1 cellular context compared by ENCODE assay signal in the genomic region with DNA sequence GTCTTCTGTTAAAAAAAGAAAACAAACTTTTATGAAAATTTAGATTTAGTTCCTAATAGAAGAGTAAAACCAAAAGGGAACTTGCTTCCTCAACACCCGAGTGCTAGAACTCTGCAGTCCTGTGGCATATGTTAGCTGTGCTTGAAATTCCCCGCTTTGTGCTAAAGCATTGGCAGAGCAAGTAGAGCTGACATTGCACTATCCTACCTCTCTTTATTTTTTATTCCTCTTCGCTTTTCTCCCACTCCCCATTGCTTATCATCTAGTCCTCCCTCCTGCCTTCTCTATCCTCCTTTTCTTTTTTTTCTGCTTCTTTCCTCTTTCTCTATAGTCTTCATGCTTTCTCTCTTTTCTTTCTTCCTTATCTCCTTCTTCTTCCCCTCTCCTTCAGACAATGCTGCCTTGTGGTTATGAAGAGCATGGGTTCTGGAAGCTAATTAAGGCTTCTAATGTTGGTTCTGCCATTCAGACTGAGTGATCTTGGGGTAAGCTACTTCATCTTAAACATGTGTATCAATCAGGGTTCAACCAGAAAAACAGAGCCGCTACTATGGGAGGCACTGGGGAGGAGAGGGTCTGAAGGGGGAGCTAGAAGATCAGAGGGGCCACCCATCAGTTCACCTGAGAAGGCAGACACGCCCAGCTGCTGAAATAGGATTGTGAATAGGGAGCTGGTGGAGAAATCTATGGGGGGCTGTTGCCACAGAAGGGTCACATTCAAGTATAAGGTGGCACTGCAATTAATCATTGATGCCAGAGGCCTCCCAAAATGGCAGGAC.
TF ChIP-seq lines count a peak whose summit lies in the region.

No MANE protein-coding gene starts in this region.

TF ChIP-seq in H1, 55 proteins besides CTCF, POLR2A, EP300 and RAD21:
- TF ChIP-seq, protein P1, sequence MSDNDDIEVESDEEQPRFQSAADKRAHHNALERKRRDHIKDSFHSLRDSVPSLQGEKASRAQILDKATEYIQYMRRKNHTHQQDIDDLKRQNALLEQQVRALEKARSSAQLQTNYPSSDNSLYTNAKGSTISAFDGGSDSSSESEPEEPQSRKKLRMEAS (IDR thresholded peaks at IDR 0.05), result no peak
- TF ChIP-seq BRCA1 (IDR thresholded peaks at IDR 0.05; ENCODE audit: low read depth, low read length) (no peak), GABPA (IDR thresholded peaks at IDR 0.05; ENCODE audit: borderline replicate concordance, insufficient read depth, low read length) (no peak), CREB1 (IDR thresholded peaks at IDR 0.05) (no peak), RFX5 (IDR thresholded peaks at IDR 0.05; ENCODE audit: borderline replicate concordance, low read depth, low read length) (no peak), NRF1 (IDR thresholded peaks at IDR 0.05; ENCODE audit: low read depth, low read length) (no peak), CBX5 (IDR thresholded peaks at IDR 0.05; ENCODE audit: low read depth, low read length) (no peak), KDM4A (IDR thresholded peaks at IDR 0.05; ENCODE audit: low read depth, low read length, severe bottlenecking) (no peak), SAP30 (IDR thresholded peaks at IDR 0.05; ENCODE audit: insufficient read depth, insufficient replicate concordance, low read length) (no peak), SIX5 (IDR thresholded peaks at IDR 0.05; ENCODE audit: low read depth, low read length) (no peak), NANOG (IDR thresholded peaks at IDR 0.05; ENCODE audit: insufficient read depth, low read depth, low read length, poor library complexity, severe bottlenecking) (no peak), KDM5A (IDR thresholded peaks at IDR 0.05; ENCODE audit: low read length) (no peak), MAFK (IDR thresholded peaks at IDR 0.05; ENCODE audit: low read depth, low read length) (no peak), TAF7 (optimal IDR thresholded peaks at IDR 0.05; ENCODE audit: borderline replicate concordance, low read depth, low read length) (no peak), POLR2AphosphoS5 (IDR thresholded peaks at IDR 0.05; ENCODE audit: low read depth, low read length) (no peak), SUZ12 (IDR thresholded peaks at IDR 0.05; ENCODE audit: low read length) (no peak)
